In genomic region chr19:2819540-2820111, GRCh38 we compare ENCODE assay signal across 8 cellular contexts. TPM values are rescaled to one million over a fixed set of nuclear protein-coding genes. Genes with fewer than 3 reads are reported as not detected.
DNase-seq lines count a peak whose midpoint lies in the region; ATAC-seq and TF ChIP-seq lines count a peak whose summit lies in the region.

TSS of gene ZNF554 (plus strand) at chr19:2819868. CDS start at chr19:2820072, 204 bp downstream.

- H3K4me3 ChIP-seq in H7 (ENCODE audit: insufficient read depth, low read depth, low read length): peak within 1 kb of the TSS; percentile 72
- peak within 1 kb of the TSS; percentile 87 for H3K4me3 ChIP-seq in Loucy (ENCODE audit: low read length, poor library complexity, severe bottlenecking)
- H3K4me3 ChIP-seq in RWPE2 (ENCODE audit: severe bottlenecking): peak within 1 kb of the TSS; percentile 100
- H3K4me3 ChIP-seq in foreskin fibroblast (ENCODE audit: low read depth in 1 of 2, low read length in 2 of 2): peak within 1 kb of the TSS; percentile 65 to 78
- H3K4me3 ChIP-seq in neural cell (ENCODE audit: low read length): peak within 1 kb of the TSS; percentile 96

- H3K36me3 ChIP-seq in H7 (replicated peaks; ENCODE audit: control insufficient read depth, insufficient read depth, low read length) (no peaks in the 10 kb centered on the region), Loucy (ENCODE audit: insufficient read depth, low read length) (no peaks in the 10 kb centered on the region; the same call in 1 of the 2 replicates), RWPE2 (ENCODE audit: low read depth) (no peaks in the 10 kb centered on the region), neural cell (ENCODE audit: insufficient read depth, low read length) (no peaks in the 10 kb centered on the region)

- in situ Hi-C loops in G401 (cut with HindIII; ENCODE audit: low sequenced_read_pairs): no loop called here

- peak; percentile 36 for TF ChIP-seq EP300 in neural cell (conservative IDR thresholded peaks at IDR 0.05; ENCODE audit: poor library complexity, severe bottlenecking)

- H3K9me3 ChIP-seq in Loucy (ENCODE audit: insufficient read depth, low read depth, low read length) (no peaks in the 10 kb centered on the region), RWPE2 (ENCODE audit: severe bottlenecking) (no peaks in the 10 kb centered on the region), neural cell (ENCODE audit: low read length) (no peaks in the 10 kb centered on the region)

- H3K4me1 ChIP-seq in Loucy (ENCODE audit: insufficient read depth, low read length, poor library complexity, severe bottlenecking) (no peaks in the 10 kb centered on the region), RWPE2 (ENCODE audit: insufficient read depth, poor library complexity, severe bottlenecking) (no peaks in the 10 kb centered on the region)

- H3K9me3 Mint-ChIP-seq in stimulated activated naive CD8-positive, alpha-beta T cell treated with anti-CD3 and anti-CD28 coated beads, Interleukin-15, amount 100 ng/mL, for 72 hours: no peaks in the 10 kb centered on the region

- H2AFZ ChIP-seq in Loucy (ENCODE audit: low read length): peak within 1 kb of the TSS; percentile 80
- H2AFZ ChIP-seq in neural cell (ENCODE audit: low read depth, low read length): peak within 1 kb of the TSS; percentile 33

- H3K79me2 ChIP-seq in Loucy (ENCODE audit: insufficient read depth, low read length): no peaks in the 10 kb centered on the region; the same call in 1 of the 2 replicates
- no peaks in the 10 kb centered on the region for H3K79me2 ChIP-seq in neural cell (replicated peaks; ENCODE audit: insufficient read depth, low read length)

- H3K27me3 Mint-ChIP-seq in stimulated activated naive CD8-positive, alpha-beta T cell treated with anti-CD3 and anti-CD28 coated beads, Interleukin-15, amount 100 ng/mL, for 72 hours: no peaks in the 10 kb centered on the region

- peak; percentile 92 for ATAC-seq in RWPE2 (ENCODE audit: low read depth)
- ATAC-seq in stimulated activated naive CD8-positive, alpha-beta T cell treated with anti-CD3 and anti-CD28 coated beads, Interleukin-15, amount 100 ng/mL, for 72 hours: peak; percentile 93

- H3K27me3 ChIP-seq in H7 (ENCODE audit: control insufficient read depth, insufficient read depth, low read length) (no peaks in the 10 kb centered on the region), Loucy (ENCODE audit: insufficient read depth, low read length, poor library complexity, severe bottlenecking) (no peaks in the 10 kb centered on the region), RWPE2 (ENCODE audit: insufficient read depth, poor library complexity, severe bottlenecking) (no peaks in the 10 kb centered on the region), neural cell (ENCODE audit: insufficient read depth, low read depth, low read length) (no peaks in the 10 kb centered on the region)

- H3K9me2 ChIP-seq in Loucy (replicated peaks; ENCODE audit: low read depth, low read length) (no peaks in the 10 kb centered on the region), neural cell (ENCODE audit: insufficient read depth, low read length) (no peaks in the 10 kb centered on the region)

- TF ChIP-seq CTCF in Loucy (conservative IDR thresholded peaks at IDR 0.05; ENCODE audit: low read length) (peak; percentile 81), RWPE2 (IDR thresholded peaks at IDR 0.05; ENCODE audit: poor library complexity, severe bottlenecking) (peak; percentile 96), foreskin fibroblast (IDR thresholded peaks at IDR 0.05; ENCODE audit: low read depth, low read length) (peak; percentile 95), neural cell (IDR thresholded peaks at IDR 0.05; ENCODE audit: poor library complexity, severe bottlenecking) (peak; percentile 100)

- peak within 1 kb of the TSS; percentile 91 to 96 for H3K4me3 Mint-ChIP-seq in stimulated activated naive CD8-positive, alpha-beta T cell treated with anti-CD3 and anti-CD28 coated beads, Interleukin-15, amount 100 ng/mL, for 72 hours

- DNase-seq in G401 (ENCODE audit: low spot score) (peak; percentile 94), H7 (peak; percentile 99), RWPE2 (ENCODE audit: low spot score) (peak; percentile 95), foreskin fibroblast (peak; percentile 93 to 98)
- peak; percentile 99 for DNase-seq in activated effector memory CD4-positive, alpha-beta T cell treated with anti-CD3 and anti-CD28 coated beads, Interleukin-2, amount 50 U/mL, for 16 hours
- peak; percentile 97 to 98 for DNase-seq in stimulated activated naive CD8-positive, alpha-beta T cell treated with anti-CD3 and anti-CD28 coated beads, Interleukin-15, amount 100 ng/mL, for 72 hours

- no peaks in the 10 kb centered on the region for H3F3A ChIP-seq in Loucy (ENCODE audit: low read depth)
- no peaks in the 10 kb centered on the region for H3F3A ChIP-seq in neural cell (ENCODE audit: insufficient read depth, low read length, poor library complexity, severe bottlenecking)

- peak; percentile 58 for TF ChIP-seq RAD21 in neural cell (conservative IDR thresholded peaks at IDR 0.05)

- H4K20me1 ChIP-seq in Loucy (ENCODE audit: insufficient read depth, low read length, poor library complexity, severe bottlenecking) (no peaks in the 10 kb centered on the region), neural cell (ENCODE audit: insufficient read depth) (no peaks in the 10 kb centered on the region)

- H3K27ac ChIP-seq in RWPE2 (ENCODE audit: poor library complexity, severe bottlenecking) (no peak within 1 kb of the TSS), neural cell (ENCODE audit: low read length) (peak within 1 kb of the TSS; percentile 58)

- H3K9ac ChIP-seq in Loucy (ENCODE audit: low read depth, low read length, poor library complexity, severe bottlenecking): peak within 1 kb of the TSS; percentile 89
- H3K9ac ChIP-seq in neural cell (ENCODE audit: low read length): peak within 1 kb of the TSS; percentile 85

- peak within 1 kb of the TSS; percentile 79 for H3K4me2 ChIP-seq in Loucy (ENCODE audit: low read depth, low read length, poor library complexity, severe bottlenecking)
- H3K4me2 ChIP-seq in neural cell (ENCODE audit: low read length): peak within 1 kb of the TSS; percentile 73

- peak within 1 kb of the TSS in 1 of 2 donors; percentile 92 for H3K27ac Mint-ChIP-seq in stimulated activated naive CD8-positive, alpha-beta T cell treated with anti-CD3 and anti-CD28 coated beads, Interleukin-15, amount 100 ng/mL, for 72 hours

- H3K4me1 Mint-ChIP-seq in stimulated activated naive CD8-positive, alpha-beta T cell treated with anti-CD3 and anti-CD28 coated beads, Interleukin-15, amount 100 ng/mL, for 72 hours: peaks cover 16% of the 10 kb centered on the region

TF ChIP-seq in neural cell, 6 proteins besides CTCF, POLR2A, EP300 and RAD21:
- TF ChIP-seq REST (IDR thresholded peaks at IDR 0.05; ENCODE audit: borderline replicate concordance) (no peak), EZH2 (IDR thresholded peaks at IDR 0.05; ENCODE audit: borderline replicate concordance, insufficient read depth, low read length, poor library complexity, severe bottlenecking) (no peak), MXI1 (conservative IDR thresholded peaks at IDR 0.05; ENCODE audit: poor library complexity, severe bottlenecking) (peak; percentile 80), POLR2AphosphoS5 (IDR thresholded peaks at IDR 0.05) (peak; percentile 79), TAF1 (IDR thresholded peaks at IDR 0.05; ENCODE audit: low read depth) (no peak), SMC3 (conservative IDR thresholded peaks at IDR 0.05; ENCODE audit: poor library complexity) (peak; percentile 55)

RNA-seq across cellular contexts. Expression of gene ZNF554, which starts in this region (rescaled TPM):
- total RNA-seq in G401 (2014; rRNA removed; shearing (Covaris generic)): 4.1 and 6.1 TPM in 2 replicates
- total RNA-seq in H7 (2014; rRNA removed; shearing (Covaris generic)): 5.3 and 6.8 TPM in 2 replicates
- polyA plus RNA-seq in neural cell: 22.5 and 24.0 TPM in 2 replicates
- polyA minus RNA-seq in neural cell: 38.7 and 40.2 TPM in 2 replicates
